Comparison of ENCODE assay signal across 18 cellular contexts in the genomic region with DNA sequence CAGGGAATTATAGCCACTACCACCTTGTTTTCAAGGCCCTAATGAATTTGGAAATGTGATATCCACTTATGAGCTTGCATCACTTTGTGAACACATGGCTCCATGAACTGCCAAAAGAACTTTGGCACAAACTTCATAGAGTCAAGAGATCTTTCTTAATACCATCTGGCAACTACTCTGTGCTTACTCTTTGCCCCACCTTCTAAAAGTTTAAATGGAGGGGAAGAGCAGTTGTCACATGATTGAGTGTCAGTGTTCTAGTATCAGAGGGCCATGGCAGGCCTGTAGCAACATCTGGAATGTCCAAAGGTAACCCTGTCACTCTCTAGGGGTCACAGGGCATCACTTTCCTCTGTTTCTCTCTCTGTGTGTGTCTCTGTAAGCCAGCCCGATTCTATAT. TPM values are rescaled to one million over a fixed set of nuclear protein-coding genes. Genes with fewer than 3 reads are reported as not detected.
A peak's percentile ranks its signal among the peaks of the same experiment; 100 is the strongest.
DNase-seq lines count a peak whose midpoint lies in the region; ATAC-seq, FAIRE-seq and TF ChIP-seq lines count a peak whose summit lies in the region.
"Had no signal": no experiment of that assay in that cellular context is flagged by ENCODE, and none has a peak within 500 bp of the region (broad histone marks: within the 10 kb centered on the region; RNA-seq: fewer than 3 reads in every experiment).

No MANE protein-coding gene starts in this region.

- no peak for ATAC-seq in HG02623 (IDR thresholded peaks at IDR 0.05; ENCODE audit: unreplicated experiment)
- ATAC-seq: activated CD4-positive, alpha-beta T cell treated with anti-CD3 and anti-CD28 coated beads for 36 hours; activated T-helper 17 cell treated with anti-CD3 and anti-CD28 coated beads, Interleukin-2, amount 50 U/mL, for 72 hours; foreskin keratinocyte; stimulated activated memory B cell treated with anti-CD40 and anti-IgM and Interleukin-4, amounts not matched to agents 10 μg/mL and 1 μg/mL and 100 μg/mL, for 72 hours had no signal

- H3K4me3 ChIP-seq in foreskin fibroblast (ENCODE audit: low read depth in 1 of 2, low read length in 2 of 2) (no peak overlapping the region), vagina (no peak overlapping the region)
- H3K4me3 ChIP-seq: PC-9 had no signal

- H3K36me3 ChIP-seq in vagina, result no peaks in the 10 kb centered on the region

- no peak for FAIRE-seq in GM12891 (lab: Jason Lieb, UNC)
- FAIRE-seq: islet of Langerhans had no signal

- H3K27ac ChIP-seq in vagina, result peak overlapping the region; percentile 84
- H3K27ac ChIP-seq: 22Rv1, foreskin keratinocyte, PC-9 had no signal

- H3K36me3 Mint-ChIP-seq in HFFc6 (ENCODE audit: low read depth), result no peaks in the 10 kb centered on the region
- H3K36me3 Mint-ChIP-seq: stimulated activated memory B cell treated with anti-CD40 and anti-IgM and Interleukin-4, amounts not matched to agents 10 μg/mL and 1 μg/mL and 100 μg/mL, for 72 hours had no signal

- no peak overlapping the region for H3K4me3 Mint-ChIP-seq in HFFc6
- H3K4me3 Mint-ChIP-seq: activated CD4-positive, alpha-beta T cell treated with anti-CD3 and anti-CD28 coated beads for 36 hours; activated T-helper 17 cell treated with anti-CD3 and anti-CD28 coated beads, Interleukin-2, amount 50 U/mL, for 72 hours; nephron progenitor cell; stimulated activated memory B cell treated with anti-CD40 and anti-IgM and Interleukin-4, amounts not matched to agents 10 μg/mL and 1 μg/mL and 100 μg/mL, for 72 hours had no signal

- H3K27ac Mint-ChIP-seq in HFFc6, result no peak overlapping the region
- H3K27ac Mint-ChIP-seq: activated CD4-positive, alpha-beta T cell treated with anti-CD3 and anti-CD28 coated beads for 36 hours; activated T-helper 17 cell treated with anti-CD3 and anti-CD28 coated beads, Interleukin-2, amount 50 U/mL, for 72 hours; nephron progenitor cell; stimulated activated memory B cell treated with anti-CD40 and anti-IgM and Interleukin-4, amounts not matched to agents 10 μg/mL and 1 μg/mL and 100 μg/mL, for 72 hours had no signal

- peaks cover 43% of the 10 kb centered on the region for H3K4me1 ChIP-seq in vagina
- H3K4me1 ChIP-seq: foreskin keratinocyte had no signal

- DNase-seq in DMS53 (lab: John Stamatoyannopoulos, UW) (peak; percentile 2), DMS53 treated with DMSO at 0.1 percent for 48 hours (lab: John Stamatoyannopoulos, UW; ENCODE audit: unreplicated experiment) (no peak), foreskin fibroblast (peak; percentile 54 to 83), pons (ENCODE audit: low spot score) (peak; percentile 12), vagina (ENCODE audit: extremely low spot score in 2 of 2) (no peak), GM12891 (ENCODE audit: insufficient read length, low spot score) (no peak), HFFc6 (no peak)
- DNase-seq: activated CD4-positive, alpha-beta T cell treated with anti-CD3 and anti-CD28 coated beads for 36 hours; caudate nucleus; foreskin keratinocyte; nephron progenitor cell; PC-9 had no signal

- TF ChIP-seq POLR2A in vagina (IDR thresholded peaks at IDR 0.05), result no peak
- no peak for TF ChIP-seq POLR2A in GM12891 (IDR thresholded peaks at IDR 0.05; ENCODE audit: low read depth, low read length)

- intact Hi-C loops in vagina (cut with DNase I), result loop anchor here (5.0 to 10.0 kb wide), 2 partner anchors 79 to 119 kb away; no protein-coding TSS in a partner anchor

- H3K9me3 ChIP-seq in vagina, result no peaks in the 10 kb centered on the region

- no peak for TF ChIP-seq CTCF in foreskin fibroblast (IDR thresholded peaks at IDR 0.05; ENCODE audit: low read depth, low read length)
- TF ChIP-seq CTCF in vagina (IDR thresholded peaks at IDR 0.05), result no peak
- TF ChIP-seq CTCF in HFFc6 (IDR thresholded peaks at IDR 0.05), result no peak

- no peaks in the 10 kb centered on the region for H3K27me3 ChIP-seq in vagina
- H3K27me3 ChIP-seq: foreskin keratinocyte had no signal

- H3K9me3 Mint-ChIP-seq in HFFc6, result no peaks in the 10 kb centered on the region
- H3K9me3 Mint-ChIP-seq: stimulated activated memory B cell treated with anti-CD40 and anti-IgM and Interleukin-4, amounts not matched to agents 10 μg/mL and 1 μg/mL and 100 μg/mL, for 72 hours had no signal

- H3K4me1 Mint-ChIP-seq in HFFc6 (ENCODE audit: low read depth), result no peaks in the 10 kb centered on the region
- H3K4me1 Mint-ChIP-seq: activated CD4-positive, alpha-beta T cell treated with anti-CD3 and anti-CD28 coated beads for 36 hours; activated T-helper 17 cell treated with anti-CD3 and anti-CD28 coated beads, Interleukin-2, amount 50 U/mL, for 72 hours; nephron progenitor cell; stimulated activated memory B cell treated with anti-CD40 and anti-IgM and Interleukin-4, amounts not matched to agents 10 μg/mL and 1 μg/mL and 100 μg/mL, for 72 hours had no signal

- peaks cover 1% of the 10 kb centered on the region; the same call in 1 of the 2 replicates for H3K27me3 Mint-ChIP-seq in HFFc6 (ENCODE audit: insufficient read depth)

TF ChIP-seq in GM12891, 5 proteins besides CTCF, POLR2A, EP300 and RAD21:
- TF ChIP-seq POU2F2 (IDR thresholded peaks at IDR 0.05; ENCODE audit: low read depth, low read length), result no peak
- no peak for TF ChIP-seq PAX5 (IDR thresholded peaks at IDR 0.05; ENCODE audit: insufficient read depth, low read length, severe bottlenecking)

RNA-seq across cellular contexts. Expression of a gene that starts 2.6 kb away (rescaled TPM):
- 891 TPM for total RNA-seq in vagina
- polyA plus RNA-seq in GM12891 (2012; ENCODE audit: low read depth, missing spikeins), result not detected
- not detected for total RNA-seq in HFFc6 (2021; fragmentation: NEBNext Ultra II Directional; extraction: Animal tissue kit (Norgen Biotek cat#: 25700))
- total RNA-seq: activated CD4-positive, alpha-beta T cell treated with anti-CD3 and anti-CD28 coated beads for 36 hours; activated T-helper 17 cell treated with anti-CD3 and anti-CD28 coated beads, Interleukin-2, amount 50 U/mL, for 72 hours; foreskin keratinocyte; PC-9; T-helper 1 cell treated with Interleukin-12 subunit alpha and Interleukin-12 subunit beta and Interleukin-4 antibody, amounts not matched to agents 30 ng/mL and 1 ng/mL, for 36 hours had no signal
- polyA plus RNA-seq: foreskin keratinocyte had no signal

RNA-seq across cellular contexts. Expression of a gene that starts 28.8 kb away (rescaled TPM):
- 25.3 TPM for total RNA-seq in vagina
- not detected for polyA plus RNA-seq in GM12891 (2012; ENCODE audit: low read depth, missing spikeins)
- total RNA-seq in HFFc6 (2021; fragmentation: NEBNext Ultra II Directional; extraction: Animal tissue kit (Norgen Biotek cat#: 25700)), result not detected
- total RNA-seq: activated CD4-positive, alpha-beta T cell treated with anti-CD3 and anti-CD28 coated beads for 36 hours; activated T-helper 17 cell treated with anti-CD3 and anti-CD28 coated beads, Interleukin-2, amount 50 U/mL, for 72 hours; foreskin keratinocyte; T-helper 1 cell treated with Interleukin-12 subunit alpha and Interleukin-12 subunit beta and Interleukin-4 antibody, amounts not matched to agents 30 ng/mL and 1 ng/mL, for 36 hours had no signal
- polyA plus RNA-seq: foreskin keratinocyte had no signal

RNA-seq across cellular contexts. Expression of a gene that starts 33.0 kb away (rescaled TPM):
- not detected for total RNA-seq in vagina
- not detected for polyA plus RNA-seq in GM12891 (2012; ENCODE audit: low read depth, missing spikeins)
- not detected for total RNA-seq in HFFc6 (2021; fragmentation: NEBNext Ultra II Directional; extraction: Animal tissue kit (Norgen Biotek cat#: 25700))
- total RNA-seq: activated CD4-positive, alpha-beta T cell treated with anti-CD3 and anti-CD28 coated beads for 36 hours; activated T-helper 17 cell treated with anti-CD3 and anti-CD28 coated beads, Interleukin-2, amount 50 U/mL, for 72 hours; foreskin keratinocyte; PC-9; T-helper 1 cell treated with Interleukin-12 subunit alpha and Interleukin-12 subunit beta and Interleukin-4 antibody, amounts not matched to agents 30 ng/mL and 1 ng/mL, for 36 hours had no signal
- polyA plus RNA-seq: foreskin keratinocyte had no signal

Comparison
In these comparisons a context has a peak if more than half of its experiments do, and no peak if none do; other contexts are left out.
1. DNase-seq: peak in DMS53 (single experiment), foreskin fibroblast (2 of 2) and pons (single experiment); none in DMS53 treated with DMSO at 0.1 percent for 48 hours (single experiment), vagina (0 of 2), GM12891 (single experiment) and HFFc6 (single experiment).
2. RNA of a gene that starts 2.6 kb away (total RNA-seq): 891 TPM in vagina (single experiment); not detected in HFFc6; every median in the first group is over 100 times any median in the second.
3. RNA of a gene that starts 28.8 kb away (total RNA-seq): 25.3 TPM in vagina (single experiment); not detected in HFFc6; every median in the first group is over 10 times any median in the second.